In the genomic region with DNA sequence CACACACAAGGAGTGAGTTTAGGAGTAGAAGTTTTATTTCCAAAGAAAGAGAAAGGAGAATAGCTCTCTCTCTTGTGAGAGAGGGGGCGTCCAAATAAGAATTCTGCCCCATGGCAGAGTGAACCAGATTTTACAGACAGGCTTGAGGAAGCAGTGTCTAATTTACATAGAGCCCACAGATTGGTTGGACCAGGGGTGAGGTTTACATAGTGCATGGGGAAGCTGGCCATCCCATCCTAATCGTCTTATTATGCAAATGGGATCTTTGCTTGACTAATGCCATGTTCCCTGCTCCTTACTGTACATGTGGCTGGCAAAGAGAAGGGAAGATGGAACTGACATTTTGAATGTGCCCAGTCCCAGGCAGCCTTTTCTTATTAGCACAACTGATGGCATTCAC, we compare ENCODE assay signal across 24 cellular contexts.
A peak's percentile ranks its signal among the peaks of the same experiment; 100 is the strongest.
DNase-seq lines count a peak whose midpoint lies in the region; ATAC-seq, FAIRE-seq and TF ChIP-seq lines count a peak whose summit lies in the region.
"Had no signal": no experiment of that assay in that cellular context is flagged by ENCODE, and none has a peak within 500 bp of the region (broad histone marks: within the 10 kb centered on the region; RNA-seq: fewer than 3 reads in every experiment).

No MANE protein-coding gene starts in this region.

- H3K36me3 ChIP-seq in BE2C (no peaks in the 10 kb centered on the region), HAP-1 (replicated peaks) (no peaks in the 10 kb centered on the region), K562 (ENCODE audit: control insufficient read depth, insufficient read depth, low read length) (no peaks in the 10 kb centered on the region)
- H3K36me3 ChIP-seq: stomach had no signal

- ATAC-seq in K562, result peak; percentile 70
- no peak for ATAC-seq in GM19395 (IDR thresholded peaks at IDR 0.05; ENCODE audit: unreplicated experiment)
- ATAC-seq in Right ventricle myocardium inferior, result no peak
- ATAC-seq: natural killer cell had no signal

- H3K27me3 ChIP-seq in BE2C (no peaks in the 10 kb centered on the region), HAP-1 (ENCODE audit: low read depth) (no peaks in the 10 kb centered on the region), K562 (ENCODE audit: control insufficient read depth in 2 of 2, insufficient read depth in 2 of 2, low read length in 2 of 2) (no peaks in the 10 kb centered on the region)
- H3K27me3 ChIP-seq: stomach had no signal

- no peak overlapping the region for H3K9ac ChIP-seq in K562 (ENCODE audit: insufficient read depth in 1 of 2, low read depth in 2 of 2, low read length in 2 of 2)
- H3K9ac ChIP-seq: KMS-11, parathyroid adenoma had no signal

- no peak overlapping the region for H3K4me2 ChIP-seq in K562 (ENCODE audit: insufficient read depth, low read length)
- H3K4me2 ChIP-seq: KMS-11 had no signal

- TF ChIP-seq EP300 in K562 (IDR thresholded peaks at IDR 0.05; ENCODE audit: low read length), result no peak

- H3K4me3 ChIP-seq in BE2C (ENCODE audit: low read depth, low read length), result no peak overlapping the region
- no peak overlapping the region for H3K4me3 ChIP-seq in HAP-1
- H3K4me3 ChIP-seq in K562, result no peak overlapping the region
- H3K4me3 ChIP-seq: stomach had no signal

- CTCF ChIA-PET in K562 (lab: Yijun Ruan, JAX; ENCODE audit: low intra/inter-chr PET ratio), result interaction anchor here (1.4 to 1.8 kb wide), 3 partner anchors 108 to 468 kb away, joined by 4 to 9 read pairs (median 5); no protein-coding TSS in a partner anchor

- FAIRE-seq in K562 (lab: Jason Lieb, UNC), result no peak

- in situ Hi-C loops in HAP-1 (cut with MboI; ENCODE audit: low sequenced_read_pairs), result loop anchor here (5.0 to 25.0 kb wide), 2 partner anchors 228 to 478 kb away; no protein-coding TSS in a partner anchor
- in situ Hi-C loops in K562 (cut with MboI), result loop anchor here (10.0 to 25.0 kb wide), 3 partner anchors 101 to 478 kb away; no protein-coding TSS in a partner anchor

- intact Hi-C loops in K562 (cut with micrococcal nuclease), result loop anchor here (1.0 kb wide), 3 partner anchors 49 to 229 kb away; no protein-coding TSS in a partner anchor
- intact Hi-C loops in Right ventricle myocardium inferior (cut with DNase I), result no loop called here

- DNase-seq in BE2C, result peak; percentile 20
- peak; percentile 3 to 37 for DNase-seq in HAP-1 (ENCODE audit: low spot score in 2 of 2)
- peak; percentile 1 to 20 for DNase-seq in NOMO-1 (lab: John Stamatoyannopoulos, UW; ENCODE audit: unreplicated experiment in 2 of 2)
- peak in 2 of 4 experiments; percentile 6 for DNase-seq in K562 (ENCODE audit: extremely low read depth in 1 of 4, low spot score in 3 of 4)
- DNase-seq in stimulated activated CD4-positive, alpha-beta T cell treated with anti-CD3 and anti-CD28 coated beads, Interleukin-4, amount 100 ng/mL, for 24 hours, result no peak
- no peak for DNase-seq in Right ventricle myocardium inferior (ENCODE audit: missing footprints)
- DNase-seq in GDM1 (lab: John Stamatoyannopoulos, UW), result no peak
- DNase-seq: activated CD4-positive, alpha-beta memory T cell treated with anti-CD3 and anti-CD28 coated beads, Interleukin-2, amount 10 ng/mL, durations not matched to agents 7 days and 5 days; activated CD4-positive, CD25-positive, alpha-beta regulatory T cell; activated naive CD4-positive, alpha-beta T cell treated with anti-CD3 and anti-CD28 coated beads for 36 hours; activated T-cell treated with anti-CD3 and anti-CD28 coated beads, Interleukin-2, amount 50 U/mL, for 24 hours; CD4-positive, alpha-beta memory T cell; central memory CD4-positive, alpha-beta T cell; DND-41; GOT3; natural killer cell; NCI-H1694; NCI-H226; NK-92 treated with Interleukin-12 subunit alpha and Interleukin-12 subunit beta, amount 100 ng/mL, for 24 hours; SHP77; stomach had no signal

- POLR2A ChIA-PET in K562 (lab: Yijun Ruan, JAX), result interaction anchor here (0.5 kb wide), 1 partner anchor 1597 kb away, joined by 4 read pairs; no protein-coding TSS in a partner anchor

- no peak overlapping the region for H2AFZ ChIP-seq in K562 (ENCODE audit: low read depth, low read length)
- H2AFZ ChIP-seq: parathyroid adenoma had no signal

- BruUV-seq in K562 (replicated peaks; lab: Mats Ljungman, UMichigan), result no TSS peak

- no peaks in the 10 kb centered on the region for H3K9me1 ChIP-seq in K562 (ENCODE audit: control insufficient read depth, insufficient read depth, low read length)

- TF ChIP-seq POLR2A in K562 (conservative IDR thresholded peaks at IDR 0.05), result no peak

- H3K4me1 ChIP-seq in BE2C (no peaks in the 10 kb centered on the region), HAP-1 (no peaks in the 10 kb centered on the region), K562 (replicated peaks in 1 of 2; ENCODE audit: control insufficient read depth in 2 of 2, insufficient read depth in 2 of 2, low read length in 2 of 2) (no peaks in the 10 kb centered on the region)
- H3K4me1 ChIP-seq: parathyroid adenoma, stomach had no signal

- H4K20me1 ChIP-seq in K562 (replicated peaks; ENCODE audit: control insufficient read depth, insufficient read depth, low read length), result no peaks in the 10 kb centered on the region

- 0% methylated on average over 1 of the region's 2 CpGs for WGBS in K562 (ENCODE audit: insufficient coverage, low coverage, missing lambda C conversion rate)

- no peak for TF ChIP-seq RAD21 in K562 (CRISPR knock-in tag; conservative IDR thresholded peaks at IDR 0.05 in 1 of 2, IDR thresholded peaks at IDR 0.05 in 1 of 2)

- TF ChIP-seq CTCF in BE2C (IDR thresholded peaks at IDR 0.05; ENCODE audit: low read depth, low read length) (no peak), K562 (IDR thresholded peaks at IDR 0.05 in 2 of 3, conservative IDR thresholded peaks at IDR 0.05 in 1 of 3; ENCODE audit: insufficient read depth in 2 of 3, low read depth in 1 of 3, low read length in 3 of 3) (no peak)

- no peaks in the 10 kb centered on the region for H3K9me3 ChIP-seq in BE2C
- H3K9me3 ChIP-seq in HAP-1, result no peaks in the 10 kb centered on the region
- H3K9me3 ChIP-seq in K562 (replicated peaks; ENCODE audit: control insufficient read depth, insufficient read depth, low read depth, low read length), result no peaks in the 10 kb centered on the region

- H3K79me2 ChIP-seq in K562 (ENCODE audit: control insufficient read depth, insufficient read depth, low read length), result no peaks in the 10 kb centered on the region
- H3K79me2 ChIP-seq: parathyroid adenoma had no signal

- no peak overlapping the region for H3K27ac ChIP-seq in K562 (ENCODE audit: extremely low read depth, low read depth, low read length)
- H3K27ac ChIP-seq: KMS-11, parathyroid adenoma, stomach had no signal

TF ChIP-seq in K562, 482 proteins besides CTCF, POLR2A, EP300 and RAD21:
- TF ChIP-seq MED1 (CRISPR knock-in tag; IDR thresholded peaks at IDR 0.05; ENCODE audit: borderline replicate concordance) (no peak), MECOM (CRISPR knock-in tag; IDR thresholded peaks at IDR 0.05) (no peak), U2AF1 (optimal IDR thresholded peaks at IDR 0.05; ENCODE audit: low read depth, low read length) (no peak), NFE2L1 (tag; IDR thresholded peaks at IDR 0.05; ENCODE audit: borderline replicate concordance, low read depth) (no peak), RBBP5 (IDR thresholded peaks at IDR 0.05; ENCODE audit: borderline replicate concordance, insufficient read depth, low read length, poor library complexity, severe bottlenecking) (no peak), ZFX (CRISPR knock-in tag; IDR thresholded peaks at IDR 0.05) (no peak), CBX5 (IDR thresholded peaks at IDR 0.05; ENCODE audit: borderline replicate concordance, low read depth) (no peak), POLR2AphosphoS5 (IDR thresholded peaks at IDR 0.05; ENCODE audit: control insufficient read depth, insufficient read depth, low read depth, low read length) (no peak), ARNT (IDR thresholded peaks at IDR 0.05) (no peak), DDX20 (tag; IDR thresholded peaks at IDR 0.05; ENCODE audit: low read depth) (no peak), SAFB2 (IDR thresholded peaks at IDR 0.05; ENCODE audit: borderline replicate concordance, low read depth, low read length, severe bottlenecking) (no peak), SOX6 (IDR thresholded peaks at IDR 0.05) (no peak), RB1 (IDR thresholded peaks at IDR 0.05; ENCODE audit: low read depth) (no peak)
- TF ChIP-seq, protein P1, sequence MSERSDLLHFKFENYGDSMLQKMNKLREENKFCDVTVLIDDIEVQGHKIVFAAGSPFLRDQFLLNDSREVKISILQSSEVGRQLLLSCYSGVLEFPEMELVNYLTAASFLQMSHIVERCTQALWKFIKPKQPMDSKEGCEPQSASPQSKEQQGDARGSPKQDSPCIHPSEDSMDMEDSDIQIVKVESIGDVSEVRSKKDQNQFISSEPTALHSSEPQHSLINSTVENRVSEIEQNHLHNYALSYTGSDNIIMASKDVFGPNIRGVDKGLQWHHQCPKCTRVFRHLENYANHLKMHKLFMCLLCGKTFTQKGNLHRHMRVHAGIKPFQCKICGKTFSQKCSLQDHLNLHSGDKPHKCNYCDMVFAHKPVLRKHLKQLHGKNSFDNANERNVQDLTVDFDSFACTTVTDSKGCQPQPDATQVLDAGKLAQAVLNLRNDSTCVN (CRISPR knock-in tag; IDR thresholded peaks at IDR 0.05), result no peak
- TF ChIP-seq, protein P2, sequence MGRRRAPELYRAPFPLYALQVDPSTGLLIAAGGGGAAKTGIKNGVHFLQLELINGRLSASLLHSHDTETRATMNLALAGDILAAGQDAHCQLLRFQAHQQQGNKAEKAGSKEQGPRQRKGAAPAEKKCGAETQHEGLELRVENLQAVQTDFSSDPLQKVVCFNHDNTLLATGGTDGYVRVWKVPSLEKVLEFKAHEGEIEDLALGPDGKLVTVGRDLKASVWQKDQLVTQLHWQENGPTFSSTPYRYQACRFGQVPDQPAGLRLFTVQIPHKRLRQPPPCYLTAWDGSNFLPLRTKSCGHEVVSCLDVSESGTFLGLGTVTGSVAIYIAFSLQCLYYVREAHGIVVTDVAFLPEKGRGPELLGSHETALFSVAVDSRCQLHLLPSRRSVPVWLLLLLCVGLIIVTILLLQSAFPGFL (CRISPR knock-in tag; IDR thresholded peaks at IDR 0.05), result no peak

Comparison
In these comparisons a context has a peak if more than half of its experiments do, and no peak if none do; other contexts are left out.
1. DNase-seq: peak in BE2C (single experiment), HAP-1 (2 of 2) and NOMO-1 (2 of 2); none in stimulated activated CD4-positive, alpha-beta T cell treated with anti-CD3 and anti-CD28 coated beads, Interleukin-4, amount 100 ng/mL, for 24 hours (single experiment), Right ventricle myocardium inferior (single experiment) and GDM1 (single experiment).